In genomic region chr1:226353698-226354525, GRCh38 we compare ENCODE assay signal across 27 cellular contexts. TPM values are rescaled to one million over a fixed set of nuclear protein-coding genes. Genes with fewer than 3 reads are reported as not detected.
DNase-seq lines count a peak whose midpoint lies in the region; TF ChIP-seq lines count a peak whose summit lies in the region.
"Had no signal": no experiment of that assay in that cellular context is flagged by ENCODE, and none has a peak within 500 bp of the region (broad histone marks: within the 10 kb centered on the region; RNA-seq: fewer than 3 reads in every experiment).

No MANE protein-coding gene starts in this region.

- H3K27ac ChIP-seq in DOHH2 (ENCODE audit: low read depth, low read length), result peak overlapping the region; percentile 98
- H3K27ac ChIP-seq: esophagus muscularis mucosa, left lung, Peyer's patch, SJCRH30, thyroid gland had no signal

- DNase-seq in NAMALWA (ENCODE audit: low spot score) (peak; percentile 79), glutamatergic neuron (no peak), neural crest cell (ENCODE audit: low read depth, low spot score) (no peak), cerebellar cortex (ENCODE audit: low spot score) (no peak), GM13977 (ENCODE audit: low spot score) (no peak), NCI-H446 (lab: John Stamatoyannopoulos, UW) (no peak)
- DNase-seq: activated CD8-positive, alpha-beta memory T cell treated with anti-CD3 and anti-CD28 coated beads for 24 hours; activated T-cell treated with anti-CD3 and anti-CD28 coated beads, Interleukin-2, amount 50 U/mL, for 1 hour; amniotic stem cell; CD8-positive, alpha-beta memory T cell; cortex of kidney; endodermal cell; foreskin melanocyte; GF-D8; hypothalamus; left lung; NCI-H2081; NK-92 treated with Interleukin-12 subunit alpha and Interleukin-12 subunit beta, amount 100 ng/mL, for 24 hours; Peyer's patch; posterior cingulate gyrus; SJCRH30; stimulated activated CD4-positive, alpha-beta T cell treated with anti-CD3 and anti-CD28 coated beads, Interleukin-15, amount 100 ng/mL, for 24 hours; T-cell; thyroid gland had no signal

- H3K4me1 Mint-ChIP-seq in glutamatergic neuron (ENCODE audit: low read depth, unreplicated experiment), result peaks cover 52% of the 10 kb centered on the region
- H3K4me1 Mint-ChIP-seq in neural crest cell, result peaks cover 17% of the 10 kb centered on the region
- H3K4me1 Mint-ChIP-seq: CD8-positive, alpha-beta memory T cell had no signal

- H3K9me3 ChIP-seq in DOHH2 (ENCODE audit: control insufficient read depth, insufficient read depth, low read length), result no peaks in the 10 kb centered on the region
- H3K9me3 ChIP-seq: esophagus muscularis mucosa, left lung, Peyer's patch, SJCRH30, thyroid gland had no signal

- in situ Hi-C loops in GM13977 (cut with MboI; ENCODE audit: low pct_unique_long_range_greater_than_20kb, low sequenced_read_pairs, unreplicated experiment), result no loop called here

- H4K20me1 ChIP-seq in DOHH2 (ENCODE audit: control insufficient read depth, insufficient read depth, low read depth, low read length), result no peaks in the 10 kb centered on the region

- H3K79me2 ChIP-seq in DOHH2 (ENCODE audit: control insufficient read depth, low read length), result no peaks in the 10 kb centered on the region

- H3K36me3 Mint-ChIP-seq in glutamatergic neuron (ENCODE audit: unreplicated experiment) (no peaks in the 10 kb centered on the region), neural crest cell (ENCODE audit: low read depth) (peaks cover 12% of the 10 kb centered on the region)

- H3K4me3 Mint-ChIP-seq in glutamatergic neuron (ENCODE audit: unreplicated experiment) (peak overlapping the region; percentile 35), neural crest cell (no peak overlapping the region)
- H3K4me3 Mint-ChIP-seq: CD8-positive, alpha-beta memory T cell; endodermal cell; stimulated activated naive CD8-positive, alpha-beta T cell treated with anti-CD3 and anti-CD28 coated beads, Interleukin-15, Interleukin-2, amounts not matched to agents 100 ng/mL and 50 ng/mL, for 24 hours; T-cell had no signal

- TF ChIP-seq CTCF in DOHH2 (IDR thresholded peaks at IDR 0.05; ENCODE audit: low read depth, low read length, poor library complexity, severe bottlenecking), result no peak
- TF ChIP-seq CTCF in glutamatergic neuron (IDR thresholded peaks at IDR 0.05; ENCODE audit: partially characterized antibody, unreplicated experiment), result no peak
- TF ChIP-seq CTCF in neural crest cell (conservative IDR thresholded peaks at IDR 0.05), result no peak
- TF ChIP-seq CTCF in GM13977 (IDR thresholded peaks at IDR 0.05; ENCODE audit: extremely low read depth, insufficient read depth, missing control alignments), result no peak

- H3K4me3 ChIP-seq in DOHH2 (ENCODE audit: low read length), result peak overlapping the region; percentile 60
- H3K4me3 ChIP-seq: esophagus muscularis mucosa, left lung, Peyer's patch, SJCRH30, thyroid gland had no signal

- peaks cover 56% of the 10 kb centered on the region for H3K36me3 ChIP-seq in DOHH2 (ENCODE audit: control insufficient read depth, low read length)

- H3K9me3 Mint-ChIP-seq in glutamatergic neuron (ENCODE audit: unreplicated experiment) (peaks cover 20% of the 10 kb centered on the region), neural crest cell (no peaks in the 10 kb centered on the region)
- H3K9me3 Mint-ChIP-seq: CD8-positive, alpha-beta memory T cell; endodermal cell; stimulated activated naive CD8-positive, alpha-beta T cell treated with anti-CD3 and anti-CD28 coated beads, Interleukin-15, Interleukin-2, amounts not matched to agents 100 ng/mL and 50 ng/mL, for 24 hours; T-cell had no signal

- no peaks in the 10 kb centered on the region for H3K9me2 ChIP-seq in DOHH2 (replicated peaks; ENCODE audit: control insufficient read depth, low read length)

- H3K4me1 ChIP-seq in DOHH2 (ENCODE audit: control insufficient read depth, low read length), result peaks cover 100% of the 10 kb centered on the region
- H3K4me1 ChIP-seq: left lung had no signal

- H3F3A ChIP-seq in DOHH2 (ENCODE audit: control insufficient read depth, insufficient read depth), result peaks cover 45% of the 10 kb centered on the region

- peak overlapping the region; percentile 81 for H3K4me2 ChIP-seq in DOHH2 (ENCODE audit: low read length)

- H3K27me3 ChIP-seq in DOHH2 (ENCODE audit: control insufficient read depth, low read length), result no peaks in the 10 kb centered on the region
- H3K27me3 ChIP-seq: esophagus muscularis mucosa, left lung, Peyer's patch, SJCRH30, thyroid gland had no signal

- H3K27ac Mint-ChIP-seq in glutamatergic neuron (ENCODE audit: unreplicated experiment) (peak overlapping the region; percentile 98), neural crest cell (ENCODE audit: unreplicated experiment) (peak overlapping the region; percentile 75)
- H3K27ac Mint-ChIP-seq: endodermal cell; stimulated activated naive CD8-positive, alpha-beta T cell treated with anti-CD3 and anti-CD28 coated beads, Interleukin-15, Interleukin-2, amounts not matched to agents 100 ng/mL and 50 ng/mL, for 24 hours; T-cell had no signal

- H3K27me3 Mint-ChIP-seq in glutamatergic neuron (ENCODE audit: unreplicated experiment) (peaks cover 17% of the 10 kb centered on the region), neural crest cell (ENCODE audit: low read depth) (no peaks in the 10 kb centered on the region)
- H3K27me3 Mint-ChIP-seq: CD8-positive, alpha-beta memory T cell; stimulated activated naive CD8-positive, alpha-beta T cell treated with anti-CD3 and anti-CD28 coated beads, Interleukin-15, Interleukin-2, amounts not matched to agents 100 ng/mL and 50 ng/mL, for 24 hours; T-cell had no signal

RNA-seq across cellular contexts. Expression of gene LIN9, which starts 44.9 kb away (rescaled TPM):
- total RNA-seq in glutamatergic neuron (ENCODE audit: unreplicated experiment) (7.1 TPM), neural crest cell (14.0 and 14.8 TPM in 2 replicates)

RNA-seq across cellular contexts. Expression of gene PARP1, which starts 54.0 kb away (rescaled TPM):
- total RNA-seq in glutamatergic neuron (ENCODE audit: unreplicated experiment) (168 TPM), neural crest cell (313 and 329 TPM in 2 replicates)
